ENCODE assay signal across 1 cellular context in genomic region chr13:80047406-80047805, GRCh38.
TF ChIP-seq lines count a peak whose summit lies in the region.

No MANE protein-coding gene starts in this region.

TF ChIP-seq in SK-N-SH, 30 proteins besides CTCF, POLR2A, EP300 and RAD21 (continued from another document):
- TF ChIP-seq MXI1 (IDR thresholded peaks at IDR 0.05; ENCODE audit: low read depth, low read length): no peak
- peak; percentile 82 for TF ChIP-seq TCF12 (IDR thresholded peaks at IDR 0.05)
- TF ChIP-seq MAX (IDR thresholded peaks at IDR 0.05; ENCODE audit: low read depth): no peak
- TF ChIP-seq ELF1 (IDR thresholded peaks at IDR 0.05): no peak
- no peak for TF ChIP-seq TAF1 (IDR thresholded peaks at IDR 0.05; ENCODE audit: borderline replicate concordance, low read depth, low read length)
- no peak for TF ChIP-seq RXRA (IDR thresholded peaks at IDR 0.05; ENCODE audit: borderline replicate concordance, low read depth)
- TF ChIP-seq REST (IDR thresholded peaks at IDR 0.05; ENCODE audit: low read depth, low read length): no peak
- peak; percentile 23; the same call in 1 of the 2 replicates for TF ChIP-seq POLR2AphosphoS5 (IDR thresholded peaks at IDR 0.05; ENCODE audit: low read depth, low read length)
- TF ChIP-seq CHD2 (IDR thresholded peaks at IDR 0.05; ENCODE audit: low read length, partially characterized antibody): no peak
- TF ChIP-seq GATA2 (CRISPR knock-in tag; IDR thresholded peaks at IDR 0.05): no peak
- no peak for TF ChIP-seq SIN3A (IDR thresholded peaks at IDR 0.05; ENCODE audit: borderline replicate concordance, low read depth, low read length)
